Comparison of ENCODE assay signal across 25 cellular contexts in genomic region chr6:168926306-168926705, GRCh38.
DNase-seq lines count a peak whose midpoint lies in the region; ATAC-seq, FAIRE-seq and TF ChIP-seq lines count a peak whose summit lies in the region.
"Had no signal": no experiment of that assay in that cellular context is flagged by ENCODE, and none has a peak within 500 bp of the region (broad histone marks: within the 10 kb centered on the region; RNA-seq: fewer than 3 reads in every experiment).

No MANE protein-coding gene starts in this region.

- no peak overlapping the region for H2BK12ac ChIP-seq in mesenchymal stem cell (ENCODE audit: low read length in 2 of 2)

- peaks cover 52% of the 10 kb centered on the region for H3K9me3 Mint-ChIP-seq in WTC11
- H3K9me3 Mint-ChIP-seq: CD8-positive, alpha-beta T cell had no signal

- H3K4me3 ChIP-seq in mesenchymal stem cell (ENCODE audit: insufficient read depth in 1 of 2, low read depth in 1 of 2, low read length in 2 of 2) = no peak overlapping the region
- H3K4me3 ChIP-seq: BLaER1 treated with 17β-estradiol and CSF1 and Interleukin-3, amounts not matched to agents 10 nM and 100 nM; HAP-1; SJCRH30 had no signal

- H3K79me1 ChIP-seq in mesenchymal stem cell (replicated peaks; ENCODE audit: low read length, poor library complexity, severe bottlenecking) = no peaks in the 10 kb centered on the region

- H3K4me1 ChIP-seq in mesenchymal stem cell (ENCODE audit: control insufficient read depth, insufficient read depth, low read depth, low read length) = peaks cover 5% of the 10 kb centered on the region
- H3K4me1 ChIP-seq: BLaER1 treated with 17β-estradiol and CSF1 and Interleukin-3, amounts not matched to agents 10 nM and 100 nM; HAP-1 had no signal

- H4K91ac ChIP-seq in mesenchymal stem cell (ENCODE audit: low read length) = peak overlapping the region; percentile 67

- H3K23ac ChIP-seq in mesenchymal stem cell (ENCODE audit: low read length in 2 of 2) = no peak overlapping the region

- no peak overlapping the region for H3K4me2 ChIP-seq in mesenchymal stem cell (ENCODE audit: low read length, poor library complexity, severe bottlenecking)
- H3K4me2 ChIP-seq: BLaER1 treated with 17β-estradiol and CSF1 and Interleukin-3, amounts not matched to agents 10 nM and 100 nM had no signal

- no peak overlapping the region for H2AK5ac ChIP-seq in mesenchymal stem cell (ENCODE audit: low read length, severe bottlenecking)

- ATAC-seq in WTC11 (no peak), GM19455 (IDR thresholded peaks at IDR 0.05; ENCODE audit: unreplicated experiment) (no peak), GM18907 (IDR thresholded peaks at IDR 0.05; ENCODE audit: unreplicated experiment) (no peak), Right ventricle myocardium superior (ENCODE audit: poor library complexity) (no peak)
- ATAC-seq: CD8-positive, alpha-beta T cell; Panc1 had no signal

- CTCF ChIA-PET in WTC11 (lab: Charles Lee) = no interaction called here

- no peak overlapping the region for H2BK15ac ChIP-seq in mesenchymal stem cell (ENCODE audit: low read depth, poor library complexity, severe bottlenecking)

- no peak overlapping the region for H2AFZ ChIP-seq in mesenchymal stem cell (ENCODE audit: low read depth, low read length)

- no peak overlapping the region for H3K4me3 Mint-ChIP-seq in WTC11
- H3K4me3 Mint-ChIP-seq: CD8-positive, alpha-beta T cell had no signal

- H3K27me3 ChIP-seq in mesenchymal stem cell (ENCODE audit: control insufficient read depth in 1 of 2, insufficient read depth in 1 of 2, low read length in 2 of 2) = peaks cover 0 to 8% of the 10 kb centered on the region in 2 experiments
- H3K27me3 ChIP-seq: BLaER1 treated with 17β-estradiol and CSF1 and Interleukin-3, amounts not matched to agents 10 nM and 100 nM; SJCRH30 had no signal

- peaks cover 11% of the 10 kb centered on the region for H3K4me1 Mint-ChIP-seq in WTC11

- DNase-seq in activated CD8-positive, alpha-beta memory T cell treated with anti-CD3 and anti-CD28 coated beads for 24 hours = peak; percentile 7
- DNase-seq in activated CD8-positive, alpha-beta memory T cell treated with anti-CD3 and anti-CD28 coated beads, Interleukin-2, amount 50 U/mL, for 4 hours = no peak
- DNase-seq in WTC11 (ENCODE audit: low spot score) = no peak
- DNase-seq in mesenchymal stem cell = no peak
- DNase-seq in urothelium cell line (ENCODE audit: low spot score) = no peak
- no peak for DNase-seq in Right ventricle myocardium superior
- DNase-seq: ACHN; CD8-positive, alpha-beta T cell; DMS153; Karpas-422; MV-4-11; NCI-H1105 treated with DMSO at 0.1 percent for 48 hours; NCI-H2029 treated with DMSO at 0.1 percent for 48 hours; NCI-H2171; NCI-H345; NCI-H524; NCI-H774; SJCRH30 had no signal

- H3K9me3 ChIP-seq in mesenchymal stem cell (ENCODE audit: control insufficient read depth, low read length) = no peaks in the 10 kb centered on the region
- H3K9me3 ChIP-seq: HAP-1 had no signal

- intact Hi-C loops in Right ventricle myocardium superior (cut with DNase I) = no loop called here

- H3K4ac ChIP-seq in mesenchymal stem cell (ENCODE audit: low read depth in 1 of 2, low read length in 2 of 2) = no peak overlapping the region

- H3K27ac ChIP-seq in mesenchymal stem cell (ENCODE audit: low read length, poor library complexity, severe bottlenecking) = no peak overlapping the region
- H3K27ac ChIP-seq: 22Rv1; BLaER1 treated with 17β-estradiol and CSF1 and Interleukin-3, amounts not matched to agents 10 nM and 100 nM; SJCRH30 had no signal

- peak overlapping the region; percentile 63 for H3K27ac Mint-ChIP-seq in WTC11
- H3K27ac Mint-ChIP-seq: CD8-positive, alpha-beta T cell had no signal

- no peak overlapping the region for H3K9ac ChIP-seq in mesenchymal stem cell (ENCODE audit: low read length)
- H3K9ac ChIP-seq: BLaER1 treated with 17β-estradiol and CSF1 and Interleukin-3, amounts not matched to agents 10 nM and 100 nM had no signal

- H2BK5ac ChIP-seq in mesenchymal stem cell (ENCODE audit: low read depth, low read length, poor library complexity, severe bottlenecking) = no peak overlapping the region

- no peaks in the 10 kb centered on the region for H3K36me3 ChIP-seq in mesenchymal stem cell (ENCODE audit: control insufficient read depth in 1 of 2, insufficient read depth in 2 of 2, low read depth in 1 of 2, low read length in 2 of 2)
- H3K36me3 ChIP-seq: BLaER1 treated with 17β-estradiol and CSF1 and Interleukin-3, amounts not matched to agents 10 nM and 100 nM; HAP-1; SJCRH30 had no signal

- H3K14ac ChIP-seq in mesenchymal stem cell (ENCODE audit: low read length in 2 of 2) = no peak overlapping the region

- WGBS in mesenchymal stem cell = 92% methylated on average over 15 of the region's 15 CpGs

- H4K8ac ChIP-seq in mesenchymal stem cell (ENCODE audit: low read length) = no peak overlapping the region

- peaks cover 32% of the 10 kb centered on the region for H3K36me3 Mint-ChIP-seq in WTC11
- H3K36me3 Mint-ChIP-seq: CD8-positive, alpha-beta T cell had no signal

- H2BK120ac ChIP-seq in mesenchymal stem cell (ENCODE audit: low read depth, low read length) = no peak overlapping the region

- POLR2A ChIA-PET in WTC11 (lab: Charles Lee) = no interaction called here

- H3K27me3 Mint-ChIP-seq in WTC11 (ENCODE audit: low read depth) = no peaks in the 10 kb centered on the region

- FAIRE-seq in urothelium cell line (lab: Jason Lieb, UNC) = peak; percentile 97
- FAIRE-seq: GM18507 had no signal

- no peak for TF ChIP-seq CTCF in WTC11 (IDR thresholded peaks at IDR 0.05)

- H3K18ac ChIP-seq in mesenchymal stem cell (ENCODE audit: low read depth in 1 of 2, low read length in 2 of 2) = no peak overlapping the region

TF ChIP-seq in WTC11, 78 proteins besides CTCF, POLR2A, EP300 and RAD21 (continues in another document):
- no peak for TF ChIP-seq CBFB (CRISPR knock-in tag; IDR thresholded peaks at IDR 0.05; ENCODE audit: low read depth)
- TF ChIP-seq STAT6 (CRISPR knock-in tag; conservative IDR thresholded peaks at IDR 0.05; ENCODE audit: low read depth) = no peak
- TF ChIP-seq ZNF281 (CRISPR knock-in tag; IDR thresholded peaks at IDR 0.05) = no peak
- TF ChIP-seq E2F4 (CRISPR knock-in tag; IDR thresholded peaks at IDR 0.05; ENCODE audit: borderline replicate concordance, low read depth) = no peak
- no peak for TF ChIP-seq ZNF396 (CRISPR knock-in tag; IDR thresholded peaks at IDR 0.05; ENCODE audit: borderline replicate concordance)
- no peak for TF ChIP-seq NR2C2 (CRISPR knock-in tag; IDR thresholded peaks at IDR 0.05)
- no peak for TF ChIP-seq MAX (CRISPR knock-in tag; IDR thresholded peaks at IDR 0.05)
